9 cellular contexts compared by ENCODE assay signal in the genomic region with DNA sequence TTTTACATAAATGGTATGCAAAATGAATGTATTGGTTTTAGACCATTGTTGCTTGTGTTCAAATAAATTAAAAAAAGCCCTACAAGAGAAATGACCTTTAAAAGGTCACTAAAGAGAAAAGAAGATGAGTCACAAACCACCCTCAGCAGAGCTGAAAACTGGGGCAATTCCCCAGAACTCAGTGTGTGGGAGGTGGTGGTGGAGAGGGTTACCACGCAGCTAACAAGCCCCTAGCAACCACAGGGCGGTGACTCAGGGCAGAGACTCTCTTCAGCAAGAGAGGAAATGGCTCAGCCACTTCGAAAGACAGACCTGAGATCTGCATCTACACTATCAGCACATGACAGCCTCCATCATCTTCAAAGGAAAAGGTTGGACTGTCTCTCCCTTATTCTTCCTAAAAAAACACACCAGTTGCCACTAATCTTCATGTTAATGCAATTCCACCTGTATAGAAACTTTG. TPM values are rescaled to one million over a fixed set of nuclear protein-coding genes. Genes with fewer than 3 reads are reported as not detected.
DNase-seq lines count a peak whose midpoint lies in the region; ATAC-seq and TF ChIP-seq lines count a peak whose summit lies in the region.
"Had no signal": no experiment of that assay in that cellular context is flagged by ENCODE, and none has a peak within 500 bp of the region (broad histone marks: within the 10 kb centered on the region; RNA-seq: fewer than 3 reads in every experiment).

No MANE protein-coding gene starts in this region.

- intact Hi-C loops in gastrocnemius medialis (cut with DNase I; ENCODE audit: low total_unique reads) = no loop called here

- no peaks in the 10 kb centered on the region for H3K4me1 ChIP-seq in gastrocnemius medialis

- ATAC-seq in GM21723 (IDR thresholded peaks at IDR 0.05; ENCODE audit: unreplicated experiment) (peak; percentile 100), gastrocnemius medialis (no peak)
- ATAC-seq: Panc1 had no signal

- H3K9me3 ChIP-seq in gastrocnemius medialis = no peaks in the 10 kb centered on the region

- no peak for TF ChIP-seq POLR2A in gastrocnemius medialis (IDR thresholded peaks at IDR 0.05)

- no peaks in the 10 kb centered on the region for H3K27me3 ChIP-seq in gastrocnemius medialis

- DNase-seq in ELF-1 (ENCODE audit: low read depth, low spot score) (peak; percentile 63), HUDEP-2 (lab: John Stamatoyannopoulos, UW; ENCODE audit: unreplicated experiment in 76 of 76) (peak in 71 of 76 experiments; percentile 5 to 95 (median 76)), skeletal muscle cell (ENCODE audit: low read depth) (peak; percentile 93), gastrocnemius medialis (no peak), 8988T (no peak)
- DNase-seq in activated CD4-positive, alpha-beta T cell treated with anti-CD3 and anti-CD28 coated beads for 24 hours (ENCODE audit: low read depth in 2 of 2) = peak; percentile 84 to 85
- DNase-seq in effector CD4-positive, alpha-beta T cell = peak; percentile 75

- no peaks in the 10 kb centered on the region for H3K36me3 ChIP-seq in gastrocnemius medialis

- H3K27ac ChIP-seq in gastrocnemius medialis = no peak overlapping the region

- no peak overlapping the region for H3K4me3 ChIP-seq in skeletal muscle cell (ENCODE audit: low read depth, low read length)
- H3K4me3 ChIP-seq in gastrocnemius medialis = no peak overlapping the region

- in situ Hi-C loops in gastrocnemius medialis (cut with MboI; ENCODE audit: low sequenced_read_pairs in 4 of 4) = no loop called here

- no peak for TF ChIP-seq CTCF in gastrocnemius medialis (IDR thresholded peaks at IDR 0.05 in 4 of 5, conservative IDR thresholded peaks at IDR 0.05 in 1 of 5)

RNA-seq across cellular contexts. Expression of a gene that starts 29.4 kb away (rescaled TPM):
- total RNA-seq in gastrocnemius medialis = 10 to 100 TPM; 21.8 to 47.8 (median 31.9) TPM

RNA-seq across cellular contexts. Expression of a gene that starts 45.5 kb away (rescaled TPM):
- 10 to 100 TPM; 14.9 to 44.8 (median 23.1) TPM for total RNA-seq in gastrocnemius medialis

Comparison
In these comparisons a context has a peak if more than half of its experiments do, and no peak if none do; other contexts are left out.
1. DNase-seq: peak in ELF-1 (single experiment), HUDEP-2 (71 of 76), activated CD4-positive, alpha-beta T cell treated with anti-CD3 and anti-CD28 coated beads for 24 hours (2 of 2), effector CD4-positive, alpha-beta T cell (single experiment) and skeletal muscle cell (single experiment); none in gastrocnemius medialis (0 of 2) and 8988T (single experiment).